Comparison of ENCODE assay signal across 12 cellular contexts in genomic region chr20:63782051-63782471, GRCh38. TPM values are rescaled to one million over a fixed set of nuclear protein-coding genes. Genes with fewer than 3 reads are reported as not detected.
DNase-seq lines count a peak whose midpoint lies in the region; ATAC-seq and TF ChIP-seq lines count a peak whose summit lies in the region.
"Had no signal": no experiment of that assay in that cellular context is flagged by ENCODE, and none has a peak within 500 bp of the region (broad histone marks: within the 10 kb centered on the region; RNA-seq: fewer than 3 reads in every experiment).

No MANE protein-coding gene starts in this region.

- no peak overlapping the region for H3K27ac ChIP-seq in CD8-positive, alpha-beta T cell (ENCODE audit: low read depth, low read length)
- H3K27ac ChIP-seq in KMS-11, result no peak overlapping the region
- no peak overlapping the region for H3K27ac ChIP-seq in body of pancreas
- H3K27ac ChIP-seq in lower lobe of right lung, result no peak overlapping the region
- H3K27ac ChIP-seq: gastroesophageal sphincter, skin epidermis, tibial nerve had no signal

- no peak for TF ChIP-seq POLR2A in body of pancreas (IDR thresholded peaks at IDR 0.05)

- no peak overlapping the region for H3K4me3 ChIP-seq in CD8-positive, alpha-beta T cell (ENCODE audit: low read depth, low read length)
- H3K4me3 ChIP-seq in KMS-11 (IDR thresholded peaks at IDR 0.05; ENCODE audit: insufficient read depth, low read depth, low read length) (no peak overlapping the region), mucosa of descending colon (no peak overlapping the region), body of pancreas (no peak overlapping the region), lower lobe of right lung (no peak overlapping the region)
- H3K4me3 ChIP-seq: gastroesophageal sphincter, skin epidermis, tibial nerve had no signal

- H3K9ac ChIP-seq in KMS-11, result no peak overlapping the region

- H3K4me1 Mint-ChIP-seq in CD8-positive, alpha-beta T cell (ENCODE audit: low read depth), result peaks cover 18% of the 10 kb centered on the region

- H3K9me3 ChIP-seq in CD8-positive, alpha-beta T cell (ENCODE audit: low read length), result no peaks in the 10 kb centered on the region
- H3K9me3 ChIP-seq in mucosa of descending colon (no peaks in the 10 kb centered on the region), body of pancreas (no peaks in the 10 kb centered on the region), lower lobe of right lung (no peaks in the 10 kb centered on the region)
- H3K9me3 ChIP-seq: gastroesophageal sphincter, tibial nerve had no signal

- intact Hi-C loops in CD8-positive, alpha-beta T cell (cut with DNase I, micrococcal nuclease), result loop anchor here (1.0 to 5.0 kb wide), 7 partner anchors 31 to 244 kb away; partner anchors contain the start of genes ARFRP1 (in 2 of the 2), LIME1 (in 2 of the 2) and SLC2A4RG (in 2 of the 2)
- intact Hi-C loops in mucosa of descending colon (cut with DNase I, micrococcal nuclease), result no loop called here
- intact Hi-C loops in body of pancreas (cut with DNase I), result no loop called here
- intact Hi-C loops in lower lobe of right lung (cut with DNase I), result no loop called here

- 0 out of 2 replicates have a peak overlapping the region, but pooled peaks have one; percentile 14 for H3K4me2 ChIP-seq in KMS-11

- no peaks in the 10 kb centered on the region for H3K36me3 ChIP-seq in CD8-positive, alpha-beta T cell (ENCODE audit: insufficient read depth, low read length)
- H3K36me3 ChIP-seq in KMS-11 (ENCODE audit: insufficient read depth), result no peaks in the 10 kb centered on the region
- no peaks in the 10 kb centered on the region for H3K36me3 ChIP-seq in mucosa of descending colon (ENCODE audit: low read depth)
- no peaks in the 10 kb centered on the region for H3K36me3 ChIP-seq in body of pancreas (replicated peaks in 1 of 2; ENCODE audit: insufficient read depth in 1 of 2, low read depth in 2 of 2)
- H3K36me3 ChIP-seq in lower lobe of right lung, result no peaks in the 10 kb centered on the region
- H3K36me3 ChIP-seq: gastroesophageal sphincter, tibial nerve had no signal

- WGBS in body of pancreas, 2 donors, result 66 to 68% methylated on average over 14 to 18 of the region's 18 CpGs

- H3K79me2 ChIP-seq in KMS-11 (ENCODE audit: insufficient read depth, low read depth), result no peaks in the 10 kb centered on the region

- TF ChIP-seq CTCF in CD8-positive, alpha-beta T cell (IDR thresholded peaks at IDR 0.05), result peak; percentile 23
- TF ChIP-seq CTCF in KMS-11 (conservative IDR thresholded peaks at IDR 0.05; ENCODE audit: low read depth, low read length) (no peak), mucosa of descending colon (IDR thresholded peaks at IDR 0.05) (no peak), body of pancreas (IDR thresholded peaks at IDR 0.05) (no peak), lower lobe of right lung (IDR thresholded peaks at IDR 0.05) (no peak)

- no peaks in the 10 kb centered on the region for H3K36me3 Mint-ChIP-seq in CD8-positive, alpha-beta T cell

- CTCF ChIA-PET in CD8-positive, alpha-beta T cell (lab: Charles Lee), result interaction anchor here (1.0 to 5.1 kb wide), 4 partner anchors 17 to 83 kb away, joined by 5 to 39 read pairs (median 10); partner anchors contain the start of genes ARFRP1, TPD52L2 and ZGPAT

- H4K20me1 ChIP-seq in KMS-11 (ENCODE audit: insufficient read depth), result no peaks in the 10 kb centered on the region

- no peaks in the 10 kb centered on the region for H3K27me3 Mint-ChIP-seq in CD8-positive, alpha-beta T cell (ENCODE audit: low read depth)

- POLR2A ChIA-PET in CD8-positive, alpha-beta T cell (lab: Charles Lee), result no interaction called here

- H3K4me1 ChIP-seq in CD8-positive, alpha-beta T cell (ENCODE audit: insufficient read depth, low read length), result peaks cover 12% of the 10 kb centered on the region
- H3K4me1 ChIP-seq in KMS-11 (ENCODE audit: low read depth, poor library complexity, severe bottlenecking) (peaks cover 8% of the 10 kb centered on the region), mucosa of descending colon (ENCODE audit: low read depth) (no peaks in the 10 kb centered on the region), body of pancreas (no peaks in the 10 kb centered on the region), lower lobe of right lung (no peaks in the 10 kb centered on the region)

- peak; percentile 94 for ATAC-seq in CD8-positive, alpha-beta T cell
- ATAC-seq in mucosa of descending colon (peak; percentile 62), body of pancreas (no peak), GM21528 (IDR thresholded peaks at IDR 0.05; ENCODE audit: low FRiP score, unreplicated experiment) (no peak), lower lobe of right lung (no peak), HG02884 (IDR thresholded peaks at IDR 0.05; ENCODE audit: unreplicated experiment) (no peak)
- ATAC-seq: gastroesophageal sphincter had no signal

- no peaks in the 10 kb centered on the region for H3K9me3 Mint-ChIP-seq in CD8-positive, alpha-beta T cell

- DNase-seq in CD8-positive, alpha-beta T cell, result peak in 6 of 7 experiments; percentile 11 to 82 (median 56)
- DNase-seq in activated T-cell treated with anti-CD3 and anti-CD28 coated beads for 1 hour (ENCODE audit: low read depth), result peak; percentile 9
- peak in 2 of 3 donors; percentile 50 to 54 for DNase-seq in mucosa of descending colon
- no peak for DNase-seq in body of pancreas
- DNase-seq in lower lobe of right lung, result no peak
- DNase-seq: NCI-H2227 treated with DMSO at 0.1 percent for 48 hours had no signal

- H3K27me3 ChIP-seq in CD8-positive, alpha-beta T cell (ENCODE audit: insufficient read depth, low read length), result no peaks in the 10 kb centered on the region
- peaks cover 28% of the 10 kb centered on the region for H3K27me3 ChIP-seq in KMS-11 (ENCODE audit: insufficient read depth, low read depth)
- H3K27me3 ChIP-seq in body of pancreas, result no peaks in the 10 kb centered on the region
- H3K27me3 ChIP-seq in lower lobe of right lung (ENCODE audit: low read depth), result no peaks in the 10 kb centered on the region
- H3K27me3 ChIP-seq: gastroesophageal sphincter, tibial nerve had no signal

- H2AFZ ChIP-seq in KMS-11 (ENCODE audit: low read depth), result peak overlapping the region; percentile 16; the same call in 1 of the 2 replicates

- H3K27ac Mint-ChIP-seq in CD8-positive, alpha-beta T cell, result peak overlapping the region; percentile 81

- peak overlapping the region; percentile 39 for H3K4me3 Mint-ChIP-seq in CD8-positive, alpha-beta T cell

RNA-seq across cellular contexts. Expression of gene SLC2A4RG, which starts 42.5 kb away (rescaled TPM):
- total RNA-seq in CD8-positive, alpha-beta T cell, result 10 to 100 TPM; 79.3 to 90.0 TPM
- total RNA-seq in mucosa of descending colon (10 to 100 TPM; 44.9 to 65.0 (median 50.6) TPM), body of pancreas (10 to 100 TPM; 30.9 to 69.5 TPM), lower lobe of right lung (50.5 TPM)

RNA-seq across cellular contexts. Expression of gene LIME1, which starts 45.6 kb away (rescaled TPM):
- 100 to 1,000 TPM; 118 to 123 TPM for total RNA-seq in CD8-positive, alpha-beta T cell
- 10 to 100 TPM; 10.4 to 11.2 (median 10.8) TPM for total RNA-seq in mucosa of descending colon
- 10 to 100 TPM in 1 of 2 donors, 1 to 10 TPM in 1; 4.9 to 14.0 TPM for total RNA-seq in body of pancreas
- 8.7 TPM for total RNA-seq in lower lobe of right lung

RNA-seq across cellular contexts. Expression of gene ZBTB46, which starts 49.0 kb away (rescaled TPM):
- total RNA-seq in CD8-positive, alpha-beta T cell, result not detected
- total RNA-seq in mucosa of descending colon (1 to 10 TPM; 3.1 to 5.7 (median 3.3) TPM), body of pancreas (1 to 10 TPM; 4.3 to 5.4 TPM), lower lobe of right lung (9.9 TPM)

Comparison
In these comparisons a context has a peak if more than half of its experiments do, and no peak if none do; other contexts are left out.
1. ATAC-seq: peak in CD8-positive, alpha-beta T cell (single experiment) and mucosa of descending colon (single experiment); none in body of pancreas (single experiment), GM21528 (single experiment), lower lobe of right lung (0 of 2) and HG02884 (single experiment).
2. DNase-seq: peak in CD8-positive, alpha-beta T cell (6 of 7), activated T-cell treated with anti-CD3 and anti-CD28 coated beads for 1 hour (single experiment) and mucosa of descending colon (2 of 3); none in body of pancreas (0 of 4) and lower lobe of right lung (single experiment).
3. RNA of gene LIME1, which starts 45.6 kb away (total RNA-seq): 118 to 123 TPM in CD8-positive, alpha-beta T cell; 4.9 to 14.0 TPM in body of pancreas, 10.4 to 11.2 TPM in mucosa of descending colon and 8.7 TPM in lower lobe of right lung (single experiment); every median in the first group is over 4 times any median in the second.
4. intact Hi-C loops: an anchor here in CD8-positive, alpha-beta T cell (1.0 to 5.0 kb wide); none called in mucosa of descending colon, body of pancreas and lower lobe of right lung.